12 cellular contexts compared by ENCODE assay signal in genomic region chr5:45385321-45386058, GRCh38.
A peak's percentile ranks its signal among the peaks of the same experiment; 100 is the strongest.
DNase-seq lines count a peak whose midpoint lies in the region; ATAC-seq and TF ChIP-seq lines count a peak whose summit lies in the region.
"Had no signal": no experiment of that assay in that cellular context is flagged by ENCODE, and none has a peak within 500 bp of the region (broad histone marks: within the 10 kb centered on the region; RNA-seq: fewer than 3 reads in every experiment).

No MANE protein-coding gene starts in this region.

- no peaks in the 10 kb centered on the region for H3K27me3 Mint-ChIP-seq in CD8-positive, alpha-beta T cell (ENCODE audit: low read depth)
- H3K27me3 Mint-ChIP-seq: IgD-negative memory B cell had no signal

- H3K36me3 ChIP-seq in CD8-positive, alpha-beta T cell (ENCODE audit: insufficient read depth, low read length), result no peaks in the 10 kb centered on the region

- TF ChIP-seq CTCF in fibroblast of the aortic adventitia (IDR thresholded peaks at IDR 0.05; ENCODE audit: insufficient read depth, low read length), result no peak
- no peak for TF ChIP-seq CTCF in CD8-positive, alpha-beta T cell (IDR thresholded peaks at IDR 0.05)

- no peak overlapping the region for H3K4me3 ChIP-seq in fibroblast of the aortic adventitia (ENCODE audit: low read depth, low read length)
- H3K4me3 ChIP-seq in CD8-positive, alpha-beta T cell (ENCODE audit: low read depth, low read length), result no peak overlapping the region

- no peaks in the 10 kb centered on the region for H3K4me1 Mint-ChIP-seq in CD8-positive, alpha-beta T cell (ENCODE audit: low read depth)
- H3K4me1 Mint-ChIP-seq: IgD-negative memory B cell had no signal

- ATAC-seq in left ventricle myocardium superior (peak; percentile 41), SK-N-SH treated with all-trans-retinoic acid at 6 μM for 48 hours (peak; percentile 98)
- no peak for ATAC-seq in CD8-positive, alpha-beta T cell

- no peak for DNase-seq in left ventricle myocardium superior
- no peak for DNase-seq in cardiac septum (ENCODE audit: low spot score)
- DNase-seq in fibroblast of the aortic adventitia (ENCODE audit: low read depth), result peak; percentile 0
- DNase-seq in CD8-positive, alpha-beta T cell, result no peak
- DNase-seq in NCI-H2107 (lab: John Stamatoyannopoulos, UW), result no peak
- no peak for DNase-seq in hypothalamus (lab: John Stamatoyannopoulos, UW)
- DNase-seq in superior temporal gyrus (ENCODE audit: extremely low spot score), result no peak
- DNase-seq: NCI-H345; stimulated activated CD8-positive, alpha-beta memory T cell treated with anti-CD3 and anti-CD28 coated beads, Interleukin-4, amount 100 ng/mL, for 48 hours; T-helper 1 cell had no signal

- no peak overlapping the region for H3K27ac ChIP-seq in CD8-positive, alpha-beta T cell (ENCODE audit: low read depth, low read length)

- CTCF ChIA-PET in CD8-positive, alpha-beta T cell (lab: Charles Lee), result no interaction called here

- no peak overlapping the region for H3K27ac Mint-ChIP-seq in CD8-positive, alpha-beta T cell
- H3K27ac Mint-ChIP-seq: IgD-negative memory B cell had no signal

- no peaks in the 10 kb centered on the region for H3K4me1 ChIP-seq in CD8-positive, alpha-beta T cell (ENCODE audit: insufficient read depth, low read length)

- H3K27me3 ChIP-seq in CD8-positive, alpha-beta T cell (ENCODE audit: insufficient read depth, low read length), result no peaks in the 10 kb centered on the region

- H3K4me3 Mint-ChIP-seq in CD8-positive, alpha-beta T cell, result no peak overlapping the region
- H3K4me3 Mint-ChIP-seq: IgD-negative memory B cell had no signal

- peaks cover 10% of the 10 kb centered on the region for H3K9me3 Mint-ChIP-seq in CD8-positive, alpha-beta T cell

- POLR2A ChIA-PET in CD8-positive, alpha-beta T cell (lab: Charles Lee), result no interaction called here

- H3K9me3 ChIP-seq in CD8-positive, alpha-beta T cell (ENCODE audit: low read length), result no peaks in the 10 kb centered on the region

- intact Hi-C loops in left ventricle myocardium superior (cut with micrococcal nuclease), result no loop called here
- intact Hi-C loops in cardiac septum (cut with DNase I), result no loop called here
- intact Hi-C loops in CD8-positive, alpha-beta T cell (cut with DNase I, micrococcal nuclease), result no loop called here

- no peaks in the 10 kb centered on the region for H3K36me3 Mint-ChIP-seq in CD8-positive, alpha-beta T cell
- H3K36me3 Mint-ChIP-seq: IgD-negative memory B cell had no signal

TF ChIP-seq in SK-N-SH treated with all-trans-retinoic acid at 6 μM for 48 hours, 23 proteins besides CTCF, POLR2A, EP300 and RAD21:
- TF ChIP-seq ZFP3 (CRISPR knock-in tag; IDR thresholded peaks at IDR 0.05) (no peak), ISL1 (CRISPR knock-in tag; IDR thresholded peaks at IDR 0.05) (peak; percentile 37), ZC3H10 (CRISPR knock-in tag; IDR thresholded peaks at IDR 0.05) (no peak), ZNF565 (CRISPR knock-in tag; conservative IDR thresholded peaks at IDR 0.05; ENCODE audit: low read depth) (no peak), SNAI2 (CRISPR knock-in tag; IDR thresholded peaks at IDR 0.05) (no peak), RARB (CRISPR knock-in tag; IDR thresholded peaks at IDR 0.05) (0 out of 2 replicates have a peak, but pooled peaks have one; percentile 72), CSRNP3 (CRISPR knock-in tag; IDR thresholded peaks at IDR 0.05) (no peak), GLIS3 (CRISPR knock-in tag; IDR thresholded peaks at IDR 0.05) (no peak), TOX (CRISPR knock-in tag; IDR thresholded peaks at IDR 0.05; ENCODE audit: borderline replicate concordance) (peak; percentile 81), ZNF70 (CRISPR knock-in tag; IDR thresholded peaks at IDR 0.05) (no peak), CREB5 (CRISPR knock-in tag; IDR thresholded peaks at IDR 0.05; ENCODE audit: low read depth) (no peak), BACH2 (CRISPR knock-in tag; IDR thresholded peaks at IDR 0.05; ENCODE audit: borderline replicate concordance) (no peak), PPARA (CRISPR knock-in tag; IDR thresholded peaks at IDR 0.05; ENCODE audit: borderline replicate concordance) (no peak), ZNF8 (CRISPR knock-in tag; IDR thresholded peaks at IDR 0.05) (no peak), ZFP30 (CRISPR knock-in tag; IDR thresholded peaks at IDR 0.05) (no peak), OSR1 (CRISPR knock-in tag; IDR thresholded peaks at IDR 0.05) (no peak), ARNTL (CRISPR knock-in tag; IDR thresholded peaks at IDR 0.05; ENCODE audit: borderline replicate concordance, low read depth) (no peak), CSDC2 (CRISPR knock-in tag; IDR thresholded peaks at IDR 0.05) (no peak), TCF4 (CRISPR knock-in tag; IDR thresholded peaks at IDR 0.05; ENCODE audit: borderline replicate concordance) (no peak), TSHZ2 (CRISPR knock-in tag; IDR thresholded peaks at IDR 0.05) (no peak)
